Comparison of ENCODE assay signal across 9 cellular contexts in genomic region chr19:15265849-15266248, GRCh38. TPM values are rescaled to one million over a fixed set of nuclear protein-coding genes. Genes with fewer than 3 reads are reported as not detected.
A peak's percentile ranks its signal among the peaks of the same experiment; 100 is the strongest.
DNase-seq lines count a peak whose midpoint lies in the region; ATAC-seq and TF ChIP-seq lines count a peak whose summit lies in the region.
"Had no signal": no experiment of that assay in that cellular context is flagged by ENCODE, and none has a peak within 500 bp of the region (broad histone marks: within the 10 kb centered on the region; RNA-seq: fewer than 3 reads in every experiment).

No MANE protein-coding gene starts in this region.

- TF ChIP-seq EP300 in gastroesophageal sphincter (IDR thresholded peaks at IDR 0.05): no peak

- peaks cover 0 to 93% of the 10 kb centered on the region in 2 donors for H3K36me3 ChIP-seq in gastroesophageal sphincter

- ATAC-seq in gastroesophageal sphincter (peak; percentile 95), GM18519 (IDR thresholded peaks at IDR 0.05; ENCODE audit: low FRiP score, unreplicated experiment) (no peak)

- peak in 3 of 4 experiments; percentile 23 to 42 (median 27) for TF ChIP-seq CTCF in gastroesophageal sphincter (IDR thresholded peaks at IDR 0.05)

- 10% methylated on average over 4 of the region's 8 CpGs; no CpG with 5 or more reads in 1 of the 2 donors for WGBS in gastroesophageal sphincter (ENCODE audit: low coverage in 1 of 2), 2 donors

- TF ChIP-seq POLR2A in gastroesophageal sphincter (IDR thresholded peaks at IDR 0.05): no peak

- no peak overlapping the region for H3K4me3 ChIP-seq in gastroesophageal sphincter

- DNase-seq in DMS 273 treated with DMSO at 0.1 percent for 48 hours (lab: John Stamatoyannopoulos, UW) (peak; percentile 79), SHP77 treated with DMSO at 0.1 percent for 48 hours (lab: John Stamatoyannopoulos, UW) (peak; percentile 91), pons (ENCODE audit: low spot score) (peak; percentile 90), HuH-7 (ENCODE audit: low spot score) (no peak), GF-D8 (lab: John Stamatoyannopoulos, UW) (no peak)
- DNase-seq in activated CD8-positive, alpha-beta memory T cell treated with anti-CD3 and anti-CD28 coated beads for 24 hours: no peak
- DNase-seq: naive B cell had no signal

- peak overlapping the region in 3 of 4 donors; percentile 72 to 85 (median 84) for H3K27ac ChIP-seq in gastroesophageal sphincter

- no peaks in the 10 kb centered on the region for H3K9me3 ChIP-seq in gastroesophageal sphincter

- no peaks in the 10 kb centered on the region for H3K27me3 ChIP-seq in gastroesophageal sphincter

- H3K4me1 ChIP-seq in gastroesophageal sphincter: peaks cover 16 to 77% (median 41%) of the 10 kb centered on the region in 3 donors

RNA-seq across cellular contexts. Expression of gene EPHX3, which starts 33.6 kb away (rescaled TPM):
- 1 to 10 TPM in 1 of 4 donors, under 1 TPM in 1, not detected in 2; 0.78 to 1.6 TPM for total RNA-seq in gastroesophageal sphincter

Comparison
In these comparisons a context has a peak if more than half of its experiments do, and no peak if none do; other contexts are left out.
1. DNase-seq: peak in DMS 273 treated with DMSO at 0.1 percent for 48 hours (single experiment), SHP77 treated with DMSO at 0.1 percent for 48 hours (single experiment) and pons (single experiment); none in HuH-7 (single experiment), activated CD8-positive, alpha-beta memory T cell treated with anti-CD3 and anti-CD28 coated beads for 24 hours (single experiment) and GF-D8 (single experiment).